11 cellular contexts compared by ENCODE assay signal in the genomic region with DNA sequence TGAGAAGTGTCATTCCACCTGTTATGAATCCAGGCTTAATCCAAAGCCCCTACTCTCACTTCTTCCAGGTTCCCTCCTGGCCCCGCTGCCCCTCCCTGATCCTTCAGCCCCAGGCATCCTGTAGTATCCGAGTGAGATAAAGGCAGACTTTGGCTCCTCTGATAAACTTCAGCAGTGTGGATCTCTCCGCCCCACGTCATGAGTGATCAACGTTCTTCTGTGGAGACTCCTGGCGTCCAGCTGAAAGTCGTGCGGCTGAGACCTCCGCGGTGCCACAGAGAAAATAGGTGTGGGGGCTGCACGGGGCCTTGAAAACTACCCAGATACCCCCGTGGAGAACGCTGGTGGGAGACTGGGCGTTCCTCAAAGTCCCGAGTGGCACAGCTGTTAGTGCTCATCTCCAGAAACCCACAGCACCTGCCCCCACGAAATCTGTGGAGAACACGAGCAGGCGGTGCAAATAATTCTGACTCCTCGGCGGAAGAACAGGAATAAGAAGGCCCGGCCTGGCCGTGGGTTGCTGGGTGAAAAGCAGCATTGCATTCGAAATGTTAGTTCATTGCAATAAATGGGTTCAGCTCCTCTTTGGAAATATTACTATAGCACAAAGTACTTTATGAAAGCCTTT.
"Had no signal": no experiment of that assay in that cellular context is flagged by ENCODE, and none has a peak within 500 bp of the region (broad histone marks: within the 10 kb centered on the region; RNA-seq: fewer than 3 reads in every experiment).

No MANE protein-coding gene starts in this region.

- H3K79me2 ChIP-seq: hepatocyte had no signal

- H3K27ac Mint-ChIP-seq: activated CD8-positive, alpha-beta T cell treated with anti-CD3 and anti-CD28 coated beads, Interleukin-2, amount 10 ng/mL, durations not matched to agents 7 days and 5 days; activated naive CD8-positive, alpha-beta T cell treated with anti-CD3 and anti-CD28 coated beads, Interleukin-2, amount 10 ng/mL, durations not matched to agents 7 days and 5 days; WTC11 had no signal

- H2AFZ ChIP-seq: hepatocyte had no signal

- H3K9me3 Mint-ChIP-seq: central memory CD8-positive, alpha-beta T cell had no signal

- H3K27me3 Mint-ChIP-seq: central memory CD8-positive, alpha-beta T cell had no signal

- H3K27me3 ChIP-seq: brain microvascular endothelial cell, esophagus muscularis mucosa, hepatocyte, right lobe of liver, stomach, uterus had no signal

- H3K4me1 Mint-ChIP-seq: central memory CD8-positive, alpha-beta T cell had no signal

- H3K27ac ChIP-seq: brain microvascular endothelial cell, esophagus muscularis mucosa, hepatocyte, psoas muscle, right lobe of liver, stomach, uterus had no signal

- H3K4me1 ChIP-seq: psoas muscle, uterus had no signal

- H3K4me3 Mint-ChIP-seq: activated CD8-positive, alpha-beta T cell treated with anti-CD3 and anti-CD28 coated beads, Interleukin-2, amount 10 ng/mL, durations not matched to agents 7 days and 5 days; central memory CD8-positive, alpha-beta T cell had no signal

- H3K36me3 ChIP-seq: brain microvascular endothelial cell, esophagus muscularis mucosa, right lobe of liver, stomach, uterus had no signal

- H3K4me3 ChIP-seq: hepatocyte, psoas muscle, right lobe of liver, stomach, uterus had no signal

- H3K9me3 ChIP-seq: psoas muscle, right lobe of liver had no signal
